ENCODE assay signal across 1 cellular context in genomic region chr14:100328495-100329163, GRCh38.
A peak's percentile ranks its signal among the peaks of the same experiment; 100 is the strongest.
TF ChIP-seq lines count a peak whose summit lies in the region.

No MANE protein-coding gene starts in this region.

TF ChIP-seq in HepG2, 621 proteins besides CTCF, POLR2A, EP300 and RAD21 (continued from another document and continues in another):
- no peak for TF ChIP-seq NR0B2 (CRISPR knock-in tag; IDR thresholded peaks at IDR 0.05)
- peak; percentile 66 for TF ChIP-seq RARA (CRISPR knock-in tag; IDR thresholded peaks at IDR 0.05)
- peak; percentile 48; the same call in 1 of the 2 replicates for TF ChIP-seq ELF3 (CRISPR knock-in tag; IDR thresholded peaks at IDR 0.05)
- peak; percentile 67; the same call in 1 of the 2 replicates for TF ChIP-seq ZIK1 (CRISPR knock-in tag; IDR thresholded peaks at IDR 0.05; ENCODE audit: borderline replicate concordance, low read depth)
- 0 out of 2 replicates have a peak, but pooled peaks have one; percentile 33 for TF ChIP-seq ZBTB10 (CRISPR knock-in tag; IDR thresholded peaks at IDR 0.05; ENCODE audit: borderline replicate concordance)
- TF ChIP-seq ZNF569 (CRISPR knock-in tag; IDR thresholded peaks at IDR 0.05; ENCODE audit: borderline replicate concordance): no peak
- peak; percentile 7 for TF ChIP-seq ZNF781 (CRISPR knock-in tag; IDR thresholded peaks at IDR 0.05; ENCODE audit: borderline replicate concordance, not compliant biosample characterization)
- peak; percentile 47 for TF ChIP-seq HDAC1 (CRISPR knock-in tag; IDR thresholded peaks at IDR 0.05)
- no peak for TF ChIP-seq SOX13 (IDR thresholded peaks at IDR 0.05)
- TF ChIP-seq SOX13 (CRISPR knock-in tag; conservative IDR thresholded peaks at IDR 0.05 in 1 of 2, IDR thresholded peaks at IDR 0.05 in 1 of 2): no peak
- TF ChIP-seq ZNF605 (CRISPR knock-in tag; IDR thresholded peaks at IDR 0.05): peak; percentile 48; the same call in 1 of the 2 replicates
- peak; percentile 69 for TF ChIP-seq MXD1 (CRISPR knock-in tag; IDR thresholded peaks at IDR 0.05)
- TF ChIP-seq CSRNP1 (CRISPR knock-in tag; IDR thresholded peaks at IDR 0.05): no peak
- TF ChIP-seq HNF4G (IDR thresholded peaks at IDR 0.05; ENCODE audit: borderline replicate concordance, low read depth, low read length): peak; percentile 55; the same call in 1 of the 2 replicates
- TF ChIP-seq HNF4G (CRISPR knock-in tag; IDR thresholded peaks at IDR 0.05; ENCODE audit: borderline replicate concordance, low read depth): 0 out of 2 replicates have a peak, but pooled peaks have one; percentile 69
- TF ChIP-seq PAF1 (CRISPR knock-in tag; IDR thresholded peaks at IDR 0.05): no peak
- no peak for TF ChIP-seq BCL6 (CRISPR knock-in tag; IDR thresholded peaks at IDR 0.05)
- TF ChIP-seq ZNF616 (CRISPR knock-in tag; IDR thresholded peaks at IDR 0.05; ENCODE audit: low read depth): 0 out of 2 replicates have a peak, but pooled peaks have one; percentile 53
- 0 out of 2 replicates have a peak, but pooled peaks have one; percentile 8 for TF ChIP-seq SP4 (CRISPR knock-in tag; IDR thresholded peaks at IDR 0.05)
- 0 out of 2 replicates have a peak, but pooled peaks have one; percentile 43 for TF ChIP-seq ZNF251 (CRISPR knock-in tag; IDR thresholded peaks at IDR 0.05)
- TF ChIP-seq RXRA (CRISPR knock-in tag; IDR thresholded peaks at IDR 0.05): peak; percentile 53; the same call in 1 of the 2 replicates
- no peak for TF ChIP-seq MZF1 (CRISPR knock-in tag; IDR thresholded peaks at IDR 0.05; ENCODE audit: borderline replicate concordance)
- TF ChIP-seq ZNF687 (CRISPR knock-in tag; IDR thresholded peaks at IDR 0.05): peak; percentile 96
- TF ChIP-seq MTA1 (CRISPR knock-in tag; IDR thresholded peaks at IDR 0.05; ENCODE audit: borderline replicate concordance): peak; percentile 72; the same call in 1 of the 2 replicates
- TF ChIP-seq ZNF782 (CRISPR knock-in tag; IDR thresholded peaks at IDR 0.05; ENCODE audit: borderline replicate concordance): peak; percentile 65; the same call in 1 of the 2 replicates
- TF ChIP-seq ZNF407 (CRISPR knock-in tag; IDR thresholded peaks at IDR 0.05; ENCODE audit: not compliant biosample characterization): peak; percentile 69
- TF ChIP-seq TBX2 (CRISPR knock-in tag; IDR thresholded peaks at IDR 0.05; ENCODE audit: borderline replicate concordance): peak; percentile 48; the same call in 1 of the 2 replicates
- TF ChIP-seq ZNF83 (CRISPR knock-in tag; IDR thresholded peaks at IDR 0.05; ENCODE audit: borderline replicate concordance): no peak
- peak; percentile 41; the same call in 1 of the 2 replicates for TF ChIP-seq ZNF556 (CRISPR knock-in tag; IDR thresholded peaks at IDR 0.05; ENCODE audit: borderline replicate concordance)
- TF ChIP-seq BRD4 (CRISPR knock-in tag; IDR thresholded peaks at IDR 0.05): peak; percentile 25; the same call in 1 of the 2 replicates
- no peak for TF ChIP-seq RERE (CRISPR knock-in tag; IDR thresholded peaks at IDR 0.05; ENCODE audit: low read depth)
- TF ChIP-seq ZNF274 (CRISPR knock-in tag; IDR thresholded peaks at IDR 0.05): peak; percentile 53; the same call in 1 of the 2 replicates
